Comparison of ENCODE assay signal across 8 cellular contexts in genomic region chr14:101780887-101781239, GRCh38. TPM values are rescaled to one million over a fixed set of nuclear protein-coding genes. Genes with fewer than 3 reads are reported as not detected.
A peak's percentile ranks its signal among the peaks of the same experiment; 100 is the strongest.
DNase-seq lines count a peak whose midpoint lies in the region; ATAC-seq and TF ChIP-seq lines count a peak whose summit lies in the region.
"Had no signal": no experiment of that assay in that cellular context is flagged by ENCODE, and none has a peak within 500 bp of the region (broad histone marks: within the 10 kb centered on the region; RNA-seq: fewer than 3 reads in every experiment).

No MANE protein-coding gene starts in this region.

- no peak for TF ChIP-seq CTCF in left lung (IDR thresholded peaks at IDR 0.05)

- ATAC-seq in left lung: peak; percentile 68
- no peak for ATAC-seq in HG02759 (IDR thresholded peaks at IDR 0.05; ENCODE audit: unreplicated experiment)

- H3K27ac Mint-ChIP-seq in stimulated activated naive CD8-positive, alpha-beta T cell treated with anti-CD3 and anti-CD28 coated beads, Interleukin-15, Interleukin-2, amounts not matched to agents 100 ng/mL and 50 ng/mL, for 24 hours: no peak overlapping the region

- H3K9me3 ChIP-seq in HUES64 (ENCODE audit: insufficient read depth, low read depth, low read length) (no peaks in the 10 kb centered on the region), left lung (no peaks in the 10 kb centered on the region)

- H3K4me3 ChIP-seq in HUES64 (ENCODE audit: low read length) (peak overlapping the region; percentile 75), left lung (peak overlapping the region; percentile 23 to 43)

- intact Hi-C loops in left lung (cut with DNase I): no loop called here

- no peak overlapping the region for H3K9ac ChIP-seq in HUES64 (ENCODE audit: low read depth, low read length)

- H3K27me3 Mint-ChIP-seq in stimulated activated naive CD8-positive, alpha-beta T cell treated with anti-CD3 and anti-CD28 coated beads, Interleukin-15, Interleukin-2, amounts not matched to agents 100 ng/mL and 50 ng/mL, for 24 hours: peaks cover 8% of the 10 kb centered on the region

- DNase-seq in astrocyte of the hippocampus (ENCODE audit: low read depth, low spot score) (peak; percentile 32), left lung (no peak), NCI-H1105 (lab: John Stamatoyannopoulos, UW) (no peak), UCSD-AML1 (lab: John Stamatoyannopoulos, UW; ENCODE audit: unreplicated experiment) (no peak)
- DNase-seq: NCI-H1048 had no signal

- WGBS in HUES64: 2% methylated on average over 15 of the region's 15 CpGs

- H3K27ac ChIP-seq in HUES64 (ENCODE audit: low read depth, low read length): no peak overlapping the region
- no peak overlapping the region for H3K27ac ChIP-seq in left lung

- peaks cover 30% of the 10 kb centered on the region for H3K4me1 Mint-ChIP-seq in stimulated activated naive CD8-positive, alpha-beta T cell treated with anti-CD3 and anti-CD28 coated beads, Interleukin-15, Interleukin-2, amounts not matched to agents 100 ng/mL and 50 ng/mL, for 24 hours (ENCODE audit: low read depth)

- H3K36me3 ChIP-seq in HUES64 (ENCODE audit: insufficient read depth, low read length): no peaks in the 10 kb centered on the region
- H3K36me3 ChIP-seq in left lung: no peaks in the 10 kb centered on the region

- H3K9me3 Mint-ChIP-seq in stimulated activated naive CD8-positive, alpha-beta T cell treated with anti-CD3 and anti-CD28 coated beads, Interleukin-15, Interleukin-2, amounts not matched to agents 100 ng/mL and 50 ng/mL, for 24 hours: no peaks in the 10 kb centered on the region

- H3K4me1 ChIP-seq in HUES64 (ENCODE audit: insufficient read depth, low read length) (peaks cover 8% of the 10 kb centered on the region), left lung (peaks cover 4 to 17% of the 10 kb centered on the region in 2 donors)

- H3K4me3 Mint-ChIP-seq in stimulated activated naive CD8-positive, alpha-beta T cell treated with anti-CD3 and anti-CD28 coated beads, Interleukin-15, Interleukin-2, amounts not matched to agents 100 ng/mL and 50 ng/mL, for 24 hours: peak overlapping the region; percentile 77

- peaks cover 3% of the 10 kb centered on the region for H3K36me3 Mint-ChIP-seq in stimulated activated naive CD8-positive, alpha-beta T cell treated with anti-CD3 and anti-CD28 coated beads, Interleukin-15, Interleukin-2, amounts not matched to agents 100 ng/mL and 50 ng/mL, for 24 hours (ENCODE audit: low read depth)

- H3K27me3 ChIP-seq in HUES64 (ENCODE audit: insufficient read depth, low read length): peaks cover 40% of the 10 kb centered on the region
- peaks cover 0 to 32% of the 10 kb centered on the region in 2 donors for H3K27me3 ChIP-seq in left lung

RNA-seq across cellular contexts. Expression of gene PPP2R5C, which starts 19.4 kb away (rescaled TPM):
- 81.6 TPM for polyA plus RNA-seq in HUES64 (2013, experiment 1 of 2)
- 104 TPM for polyA plus RNA-seq in HUES64 (2013, experiment 2 of 2)
- 100 to 1,000 TPM; 146 to 176 TPM for total RNA-seq in left lung
